Comparison of ENCODE assay signal across 16 cellular contexts in the genomic region with DNA sequence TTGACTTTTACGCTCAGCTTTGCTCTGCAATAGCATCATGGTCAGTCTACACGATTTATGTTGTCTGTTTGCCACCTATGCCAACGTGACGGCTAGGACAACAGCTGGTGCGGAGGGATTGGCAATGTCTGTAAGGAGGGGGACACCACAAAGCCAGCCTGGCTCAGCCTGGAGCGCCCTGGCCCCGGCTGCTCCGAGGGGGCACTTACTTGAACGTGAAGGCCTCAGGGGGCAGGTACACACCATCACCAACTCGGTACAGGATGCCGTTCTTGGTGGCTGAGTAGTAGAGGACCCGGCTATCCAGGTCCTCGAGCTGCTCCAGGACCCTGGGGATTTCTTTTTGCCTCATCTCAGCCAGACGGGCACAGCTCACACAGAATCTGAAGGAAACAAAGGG. TPM values are rescaled to one million over a fixed set of nuclear protein-coding genes. Genes with fewer than 3 reads are reported as not detected.
DNase-seq lines count a peak whose midpoint lies in the region; ATAC-seq and TF ChIP-seq lines count a peak whose summit lies in the region.
"Had no signal": no experiment of that assay in that cellular context is flagged by ENCODE, and none has a peak within 500 bp of the region (broad histone marks: within the 10 kb centered on the region; RNA-seq: fewer than 3 reads in every experiment).

No MANE protein-coding gene starts in this region.

- no peak overlapping the region for H2BK5ac ChIP-seq in trophoblast cell (ENCODE audit: low read depth, low read length, poor library complexity)

- peak overlapping the region; percentile 11 for H3K18ac ChIP-seq in trophoblast cell (ENCODE audit: low read length)

- intact Hi-C loops in MCF 10A (cut with micrococcal nuclease), result no loop called here
- intact Hi-C loops in breast epithelium (cut with DNase I; ENCODE audit: low total_unique reads), result no loop called here

- H3K79me2 ChIP-seq in trophoblast cell (ENCODE audit: control insufficient read depth, insufficient read depth, low read length, poor library complexity), result no peaks in the 10 kb centered on the region

- H3K4me3 ChIP-seq in breast epithelium (no peak overlapping the region), trophoblast cell (ENCODE audit: low read depth, low read length) (no peak overlapping the region)

- WGBS in trophoblast cell (ENCODE audit: extremely low coverage, insufficient coverage, insufficient read length), result no CpG with 5 or more reads among the region's 14 CpGs

- no peak overlapping the region for H2AFZ ChIP-seq in trophoblast cell (ENCODE audit: insufficient read depth, low read length, poor library complexity)

- no peaks in the 10 kb centered on the region for H3K4me1 ChIP-seq in breast epithelium
- no peaks in the 10 kb centered on the region for H3K4me1 ChIP-seq in trophoblast cell (ENCODE audit: control insufficient read depth in 1 of 2, insufficient read depth in 2 of 2, low read length in 2 of 2)

- H3K9ac ChIP-seq in trophoblast cell (ENCODE audit: low read length), result no peak overlapping the region

- no peak overlapping the region for H4K8ac ChIP-seq in trophoblast cell (ENCODE audit: low read depth, low read length)

- H2BK12ac ChIP-seq in trophoblast cell (ENCODE audit: low read length), result no peak overlapping the region

- no peak overlapping the region for H4K91ac ChIP-seq in trophoblast cell (ENCODE audit: low read depth, low read length)

- DNase-seq in MCF 10A (ENCODE audit: unreplicated experiment), result no peak
- no peak for DNase-seq in breast epithelium (ENCODE audit: low spot score in 2 of 2)
- peak; percentile 20 for DNase-seq in D341Med (ENCODE audit: low spot score)
- DNase-seq in activated naive CD8-positive, alpha-beta T cell treated with anti-CD3 and anti-CD28 coated beads for 36 hours, result no peak
- no peak for DNase-seq in trophoblast cell
- DNase-seq: COR-L47, DMS53, IMR-90, Karpas-422, MM.1S, NCI-H1092 treated with DMSO at 0.1 percent for 48 hours, NCI-H1694, NCI-H510A treated with DMSO at 0.1 percent for 48 hours had no signal

- no peak for TF ChIP-seq CTCF in MCF 10A (IDR thresholded peaks at IDR 0.05; ENCODE audit: unreplicated experiment)
- TF ChIP-seq CTCF in breast epithelium (IDR thresholded peaks at IDR 0.05), result no peak

- no peaks in the 10 kb centered on the region for H3K27me3 Mint-ChIP-seq in MCF 10A (ENCODE audit: insufficient read depth, unreplicated experiment)
- no peaks in the 10 kb centered on the region for H3K27me3 Mint-ChIP-seq in activated naive CD8-positive, alpha-beta T cell treated with anti-CD3 and anti-CD28 coated beads for 36 hours

- no peak overlapping the region for H3K23ac ChIP-seq in trophoblast cell (ENCODE audit: low read length)

- ATAC-seq in GM18909 (IDR thresholded peaks at IDR 0.05; ENCODE audit: poor library complexity, unreplicated experiment) (no peak), esophagus mucosa (no peak), GM21528 (IDR thresholded peaks at IDR 0.05; ENCODE audit: low FRiP score, unreplicated experiment) (no peak)

- no peak overlapping the region for H3K4ac ChIP-seq in trophoblast cell (ENCODE audit: low read depth, low read length)

- BruUV-seq in MCF 10A (replicated peaks; lab: Mats Ljungman, UMichigan), result no TSS peak

- peaks cover 78% of the 10 kb centered on the region for H3K36me3 Mint-ChIP-seq in MCF 10A (ENCODE audit: insufficient read depth, unreplicated experiment)
- H3K36me3 Mint-ChIP-seq in activated naive CD8-positive, alpha-beta T cell treated with anti-CD3 and anti-CD28 coated beads for 36 hours, result peaks cover 56% of the 10 kb centered on the region

- H3K9me3 ChIP-seq in breast epithelium, result no peaks in the 10 kb centered on the region
- no peaks in the 10 kb centered on the region for H3K9me3 ChIP-seq in trophoblast cell (ENCODE audit: insufficient read depth, low read depth, low read length)

- H3K4me2 ChIP-seq in trophoblast cell (ENCODE audit: low read length), result no peak overlapping the region

- no peak overlapping the region for H3K4me3 Mint-ChIP-seq in MCF 10A (ENCODE audit: unreplicated experiment)
- no peak overlapping the region for H3K4me3 Mint-ChIP-seq in activated naive CD8-positive, alpha-beta T cell treated with anti-CD3 and anti-CD28 coated beads for 36 hours

- POLR2A ChIA-PET in MCF 10A (lab: Yijun Ruan, JAX), result interaction anchor here (0.6 kb wide), 1 partner anchor 105 kb away, joined by 3 read pairs; no protein-coding TSS in a partner anchor

- CTCF ChIA-PET in MCF 10A (lab: Yijun Ruan, JAX), result interaction anchor here (0.7 kb wide), 1 partner anchor 1096 kb away, joined by 3 read pairs; no protein-coding TSS in a partner anchor

- H4K12ac ChIP-seq in trophoblast cell (ENCODE audit: low read depth, low read length), result peak overlapping the region; percentile 27

- H3K4me1 Mint-ChIP-seq in MCF 10A (ENCODE audit: insufficient read depth, unreplicated experiment), result no peaks in the 10 kb centered on the region
- peaks cover 27% of the 10 kb centered on the region for H3K4me1 Mint-ChIP-seq in activated naive CD8-positive, alpha-beta T cell treated with anti-CD3 and anti-CD28 coated beads for 36 hours

- H3K27ac ChIP-seq in breast epithelium, result no peak overlapping the region
- H3K27ac ChIP-seq in trophoblast cell (ENCODE audit: low read depth, low read length), result no peak overlapping the region

- H3K27ac Mint-ChIP-seq in MCF 10A (ENCODE audit: low read depth, unreplicated experiment), result peak overlapping the region; percentile 59
- peak overlapping the region; percentile 48 for H3K27ac Mint-ChIP-seq in activated naive CD8-positive, alpha-beta T cell treated with anti-CD3 and anti-CD28 coated beads for 36 hours

- TF ChIP-seq POLR2A in breast epithelium (IDR thresholded peaks at IDR 0.05), result no peak

- no peak overlapping the region for H2AK5ac ChIP-seq in trophoblast cell (ENCODE audit: low read length)

- H3K79me1 ChIP-seq in trophoblast cell (ENCODE audit: low read length), result no peaks in the 10 kb centered on the region

- no peak overlapping the region for H2BK120ac ChIP-seq in trophoblast cell (ENCODE audit: insufficient read depth, low read length, poor library complexity)

- H3K9me3 Mint-ChIP-seq in MCF 10A (ENCODE audit: unreplicated experiment), result no peaks in the 10 kb centered on the region
- no peaks in the 10 kb centered on the region for H3K9me3 Mint-ChIP-seq in activated naive CD8-positive, alpha-beta T cell treated with anti-CD3 and anti-CD28 coated beads for 36 hours

- H3K14ac ChIP-seq in trophoblast cell (ENCODE audit: low read length), result no peak overlapping the region

- H3K36me3 ChIP-seq in breast epithelium (peaks cover 10% of the 10 kb centered on the region), trophoblast cell (ENCODE audit: control insufficient read depth in 1 of 2, insufficient read depth in 2 of 2, low read length in 2 of 2) (peaks cover 80 to 87% of the 10 kb centered on the region in 2 experiments)

- H3K27me3 ChIP-seq in breast epithelium, result no peaks in the 10 kb centered on the region
- no peaks in the 10 kb centered on the region for H3K27me3 ChIP-seq in trophoblast cell (ENCODE audit: insufficient read depth, low read length)

RNA-seq across cellular contexts. Expression of a gene that starts 26.4 kb away (rescaled TPM):
- total RNA-seq in MCF 10A (2022) (224 and 249 TPM in 2 replicates), breast epithelium (100 to 1,000 TPM; 293 to 322 (median 308) TPM), esophagus mucosa (166 TPM)
- 100 to 1,000 TPM; 287 to 293 TPM for total RNA-seq in activated naive CD8-positive, alpha-beta T cell treated with anti-CD3 and anti-CD28 coated beads for 36 hours
- 186 and 187 TPM in 2 replicates for polyA plus RNA-seq in trophoblast cell (2013)

RNA-seq across cellular contexts. Expression of a gene that starts 34.6 kb away (rescaled TPM):
- total RNA-seq in MCF 10A (2022) (36.1 and 43.1 TPM in 2 replicates), breast epithelium (1 to 10 TPM; 4.0 to 7.2 (median 4.3) TPM), esophagus mucosa (4.8 TPM)
- total RNA-seq in activated naive CD8-positive, alpha-beta T cell treated with anti-CD3 and anti-CD28 coated beads for 36 hours, result 10 to 100 TPM; 57.8 to 64.0 TPM
- 4.1 and 4.5 TPM in 2 replicates for polyA plus RNA-seq in trophoblast cell (2013)

RNA-seq across cellular contexts. Expression of a gene that starts 40.0 kb away (rescaled TPM):
- 95.0 and 123 TPM in 2 replicates for total RNA-seq in MCF 10A (2022)
- total RNA-seq in breast epithelium, result 10 to 100 TPM; 17.1 to 44.2 (median 35.3) TPM
- total RNA-seq in activated naive CD8-positive, alpha-beta T cell treated with anti-CD3 and anti-CD28 coated beads for 36 hours, result 100 to 1,000 TPM; 214 to 227 TPM
- polyA plus RNA-seq in trophoblast cell (2013), result 31.7 and 31.9 TPM in 2 replicates
- total RNA-seq in esophagus mucosa, result 32.3 TPM

RNA-seq across cellular contexts. Expression of a gene that starts 43.7 kb away (rescaled TPM):
- total RNA-seq in MCF 10A (2022), result 0.44 TPM in 1 of 2 replicates, not detected in the other
- total RNA-seq in breast epithelium, result under 1 TPM in 2 of 3 donors, not detected in 1; 0.29 to 0.33 TPM
- 1 to 10 TPM; 8.5 to 9.8 TPM for total RNA-seq in activated naive CD8-positive, alpha-beta T cell treated with anti-CD3 and anti-CD28 coated beads for 36 hours
- polyA plus RNA-seq in trophoblast cell (2013), result 0.04 TPM in 1 of 2 replicates, not detected in the other
- total RNA-seq in esophagus mucosa, result not detected
- total RNA-seq: IMR-90 had no signal

RNA-seq across cellular contexts. Expression of a gene that starts 48.6 kb away (rescaled TPM):
- 47.7 and 76.4 TPM in 2 replicates for total RNA-seq in MCF 10A (2022)
- total RNA-seq in breast epithelium, result 10 to 100 TPM; 30.6 to 55.1 (median 55.0) TPM
- total RNA-seq in activated naive CD8-positive, alpha-beta T cell treated with anti-CD3 and anti-CD28 coated beads for 36 hours, result 100 to 1,000 TPM; 337 to 352 TPM
- 153 and 165 TPM in 2 replicates for polyA plus RNA-seq in trophoblast cell (2013)
- 63.7 TPM for total RNA-seq in esophagus mucosa
